ENCODE assay signal across 25 cellular contexts in genomic region chr19:40489882-40490230, GRCh38.
"Had no signal": no experiment of that assay in that cellular context is flagged by ENCODE, and none has a peak within 500 bp of the region (broad histone marks: within the 10 kb centered on the region; RNA-seq: fewer than 3 reads in every experiment).

No MANE protein-coding gene starts in this region.

- H3K27ac ChIP-seq: adrenal gland, Peyer's patch, RWPE1, SJCRH30, WERI-Rb-1 had no signal

- H3K27ac Mint-ChIP-seq: activated CD4-positive, alpha-beta memory T cell treated with anti-CD3 and anti-CD28 coated beads, Interleukin-2, amount 10 ng/mL, durations not matched to agents 7 days and 5 days; activated CD4-positive, alpha-beta T cell treated with anti-CD3 and anti-CD28 coated beads for 36 hours; activated naive CD8-positive, alpha-beta T cell treated with anti-CD3 and anti-CD28 coated beads, Interleukin-2, amount 10 ng/mL, durations not matched to agents 7 days and 5 days; activated T-cell treated with anti-CD3 and anti-CD28 coated beads, Interleukin-2, amount 50 U/mL, for 72 hours; activated T-helper 2 cell treated with anti-CD3 and anti-CD28 coated beads, Interferon-gamma antibody, Interleukin-2, Interleukin-4, amounts not matched to agents 10 μg/mL and 5 μg/mL and 100 μg/mL, durations not matched to agents 14 hours and 24 hours and 36 hours had no signal

- H3K4me2 ChIP-seq: SK-N-SH had no signal

- DNase-seq: activated CD4-positive, alpha-beta memory T cell treated with anti-CD3 and anti-CD28 coated beads, Interleukin-2, amount 10 ng/mL, durations not matched to agents 7 days and 5 days; activated CD4-positive, alpha-beta T cell treated with anti-CD3 and anti-CD28 coated beads for 36 hours; activated CD4-positive, alpha-beta T cell treated with anti-CD3 and anti-CD28 coated beads, Interleukin-2, amount 50 U/mL, for 1 hour; activated CD8-positive, alpha-beta memory T cell treated with anti-CD3 and anti-CD28 coated beads, Interleukin-2, amount 50 U/mL, for 4 hours; activated naive CD4-positive, alpha-beta T cell treated with anti-CD3 and anti-CD28 coated beads, Interleukin-2, amount 50 U/mL, for 16 hours; activated naive CD8-positive, alpha-beta T cell treated with anti-CD3 and anti-CD28 coated beads, Interleukin-2, amount 10 ng/mL, durations not matched to agents 7 days and 5 days; anterior cingulate cortex; cerebellar nuclear complex; MG63; NCI-H1105; NCI-H187; NCI-H2081; NCI-H510A treated with DMSO at 0.1 percent for 48 hours; NCI-H69; NK-92 treated with Interleukin-12 subunit alpha and Interleukin-12 subunit beta, amount 100 ng/mL, for 24 hours; Peyer's patch; Right ventricle myocardium superior; SK-N-SH; T-helper 1 cell; WERI-Rb-1 had no signal

- H3K36me3 Mint-ChIP-seq: activated naive CD8-positive, alpha-beta T cell treated with anti-CD3 and anti-CD28 coated beads, Interleukin-2, amount 10 ng/mL, durations not matched to agents 7 days and 5 days had no signal

- H3K4me3 Mint-ChIP-seq: activated CD4-positive, alpha-beta memory T cell treated with anti-CD3 and anti-CD28 coated beads, Interleukin-2, amount 10 ng/mL, durations not matched to agents 7 days and 5 days; activated CD4-positive, alpha-beta T cell treated with anti-CD3 and anti-CD28 coated beads for 36 hours; activated naive CD8-positive, alpha-beta T cell treated with anti-CD3 and anti-CD28 coated beads, Interleukin-2, amount 10 ng/mL, durations not matched to agents 7 days and 5 days; activated T-cell treated with anti-CD3 and anti-CD28 coated beads, Interleukin-2, amount 50 U/mL, for 72 hours had no signal

- H3K4me1 ChIP-seq: adrenal gland, SJCRH30 had no signal

- H3K9me2 ChIP-seq: SK-N-SH had no signal

- H3K27me3 ChIP-seq: adrenal gland, Peyer's patch had no signal

- H3K36me3 ChIP-seq: adrenal gland, MG63, Peyer's patch, SJCRH30, WERI-Rb-1 had no signal

- H3K4me3 ChIP-seq: adrenal gland, MG63, Peyer's patch, SJCRH30 had no signal

- H3K9me3 ChIP-seq: adrenal gland, MG63, Peyer's patch, SK-N-SH had no signal

- H3K9me3 Mint-ChIP-seq: activated CD4-positive, alpha-beta memory T cell treated with anti-CD3 and anti-CD28 coated beads, Interleukin-2, amount 10 ng/mL, durations not matched to agents 7 days and 5 days; activated naive CD8-positive, alpha-beta T cell treated with anti-CD3 and anti-CD28 coated beads, Interleukin-2, amount 10 ng/mL, durations not matched to agents 7 days and 5 days; activated T-cell treated with anti-CD3 and anti-CD28 coated beads, Interleukin-2, amount 50 U/mL, for 72 hours; activated T-helper 2 cell treated with anti-CD3 and anti-CD28 coated beads, Interferon-gamma antibody, Interleukin-2, Interleukin-4, amounts not matched to agents 10 μg/mL and 5 μg/mL and 100 μg/mL, durations not matched to agents 14 hours and 24 hours and 36 hours had no signal

- H3K9ac ChIP-seq: SK-N-SH had no signal

- ATAC-seq: activated CD4-positive, alpha-beta T cell treated with anti-CD3 and anti-CD28 coated beads for 36 hours; activated T-cell treated with anti-CD3 and anti-CD28 coated beads, Interleukin-2, amount 50 U/mL, for 72 hours had no signal

- H3K4me1 Mint-ChIP-seq: activated CD4-positive, alpha-beta T cell treated with anti-CD3 and anti-CD28 coated beads for 36 hours had no signal
